Comparison of ENCODE assay signal across 7 cellular contexts in genomic region chr1:97540346-97540888, GRCh38.
"Had no signal": no experiment of that assay in that cellular context is flagged by ENCODE, and none has a peak within 500 bp of the region (broad histone marks: within the 10 kb centered on the region; RNA-seq: fewer than 3 reads in every experiment).

No MANE protein-coding gene starts in this region.

- ATAC-seq: GM23338, K562 had no signal

- H3K4me3 ChIP-seq: GM23338, K562 had no signal

- DNase-seq: H9, HCEC 1CT, HFFc6, IMR-90 had no signal

- H3K27ac ChIP-seq: HL-60 had no signal
